In genomic region chr5:100840364-100840763, GRCh38 we compare ENCODE assay signal across 1 cellular context.
TF ChIP-seq lines count a peak whose summit lies in the region.

No MANE protein-coding gene starts in this region.

TF ChIP-seq in GM23338, 12 proteins besides CTCF, POLR2A, EP300 and RAD21 (continued from another document):
- TF ChIP-seq, protein P1, sequence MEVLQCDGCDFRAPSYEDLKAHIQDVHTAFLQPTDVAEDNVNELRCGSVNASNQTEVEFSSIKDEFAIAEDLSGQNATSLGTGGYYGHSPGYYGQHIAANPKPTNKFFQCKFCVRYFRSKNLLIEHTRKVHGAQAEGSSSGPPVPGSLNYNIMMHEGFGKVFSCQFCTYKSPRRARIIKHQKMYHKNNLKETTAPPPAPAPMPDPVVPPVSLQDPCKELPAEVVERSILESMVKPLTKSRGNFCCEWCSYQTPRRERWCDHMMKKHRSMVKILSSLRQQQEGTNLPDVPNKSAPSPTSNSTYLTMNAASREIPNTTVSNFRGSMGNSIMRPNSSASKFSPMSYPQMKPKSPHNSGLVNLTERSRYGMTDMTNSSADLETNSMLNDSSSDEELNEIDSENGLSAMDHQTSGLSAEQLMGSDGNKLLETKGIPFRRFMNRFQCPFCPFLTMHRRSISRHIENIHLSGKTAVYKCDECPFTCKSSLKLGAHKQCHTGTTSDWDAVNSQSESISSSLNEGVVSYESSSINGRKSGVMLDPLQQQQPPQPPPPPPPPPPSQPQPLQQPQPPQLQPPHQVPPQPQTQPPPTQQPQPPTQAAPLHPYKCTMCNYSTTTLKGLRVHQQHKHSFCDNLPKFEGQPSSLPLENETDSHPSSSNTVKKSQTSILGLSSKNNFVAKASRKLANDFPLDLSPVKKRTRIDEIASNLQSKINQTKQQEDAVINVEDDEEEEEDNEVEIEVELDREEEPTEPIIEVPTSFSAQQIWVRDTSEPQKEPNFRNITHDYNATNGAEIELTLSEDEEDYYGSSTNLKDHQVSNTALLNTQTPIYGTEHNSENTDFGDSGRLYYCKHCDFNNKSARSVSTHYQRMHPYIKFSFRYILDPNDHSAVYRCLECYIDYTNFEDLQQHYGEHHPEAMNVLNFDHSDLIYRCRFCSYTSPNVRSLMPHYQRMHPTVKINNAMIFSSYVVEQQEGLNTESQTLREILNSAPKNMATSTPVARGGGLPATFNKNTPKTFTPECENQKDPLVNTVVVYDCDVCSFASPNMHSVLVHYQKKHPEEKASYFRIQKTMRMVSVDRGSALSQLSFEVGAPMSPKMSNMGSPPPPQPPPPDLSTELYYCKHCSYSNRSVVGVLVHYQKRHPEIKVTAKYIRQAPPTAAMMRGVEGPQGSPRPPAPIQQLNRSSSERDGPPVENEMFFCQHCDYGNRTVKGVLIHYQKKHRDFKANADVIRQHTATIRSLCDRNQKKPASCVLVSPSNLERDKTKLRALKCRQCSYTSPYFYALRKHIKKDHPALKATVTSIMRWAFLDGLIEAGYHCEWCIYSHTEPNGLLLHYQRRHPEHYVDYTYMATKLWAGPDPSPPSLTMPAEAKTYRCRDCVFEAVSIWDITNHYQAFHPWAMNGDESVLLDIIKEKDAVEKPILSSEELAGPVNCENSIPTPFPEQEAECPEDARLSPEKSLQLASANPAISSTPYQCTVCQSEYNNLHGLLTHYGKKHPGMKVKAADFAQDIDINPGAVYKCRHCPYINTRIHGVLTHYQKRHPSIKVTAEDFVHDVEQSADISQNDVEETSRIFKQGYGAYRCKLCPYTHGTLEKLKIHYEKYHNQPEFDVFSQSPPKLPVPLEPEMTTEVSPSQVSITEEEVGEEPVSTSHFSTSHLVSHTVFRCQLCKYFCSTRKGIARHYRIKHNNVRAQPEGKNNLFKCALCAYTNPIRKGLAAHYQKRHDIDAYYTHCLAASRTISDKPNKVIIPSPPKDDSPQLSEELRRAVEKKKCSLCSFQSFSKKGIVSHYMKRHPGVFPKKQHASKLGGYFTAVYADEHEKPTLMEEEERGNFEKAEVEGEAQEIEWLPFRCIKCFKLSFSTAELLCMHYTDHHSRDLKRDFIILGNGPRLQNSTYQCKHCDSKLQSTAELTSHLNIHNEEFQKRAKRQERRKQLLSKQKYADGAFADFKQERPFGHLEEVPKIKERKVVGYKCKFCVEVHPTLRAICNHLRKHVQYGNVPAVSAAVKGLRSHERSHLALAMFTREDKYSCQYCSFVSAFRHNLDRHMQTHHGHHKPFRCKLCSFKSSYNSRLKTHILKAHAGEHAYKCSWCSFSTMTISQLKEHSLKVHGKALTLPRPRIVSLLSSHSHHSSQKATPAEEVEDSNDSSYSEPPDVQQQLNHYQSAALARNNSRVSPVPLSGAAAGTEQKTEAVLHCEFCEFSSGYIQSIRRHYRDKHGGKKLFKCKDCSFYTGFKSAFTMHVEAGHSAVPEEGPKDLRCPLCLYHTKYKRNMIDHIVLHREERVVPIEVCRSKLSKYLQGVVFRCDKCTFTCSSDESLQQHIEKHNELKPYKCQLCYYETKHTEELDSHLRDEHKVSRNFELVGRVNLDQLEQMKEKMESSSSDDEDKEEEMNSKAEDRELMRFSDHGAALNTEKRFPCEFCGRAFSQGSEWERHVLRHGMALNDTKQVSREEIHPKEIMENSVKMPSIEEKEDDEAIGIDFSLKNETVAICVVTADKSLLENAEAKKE (CRISPR knock-in tag; IDR thresholded peaks at IDR 0.05): no peak
- no peak for TF ChIP-seq POLR2AphosphoS5 (IDR thresholded peaks at IDR 0.05; ENCODE audit: low read depth)
